ENCODE assay signal across 8 cellular contexts in genomic region chr17:44348234-44348987, GRCh38. TPM values are rescaled to one million over a fixed set of nuclear protein-coding genes. Genes with fewer than 3 reads are reported as not detected.
A peak's percentile ranks its signal among the peaks of the same experiment; 100 is the strongest.
DNase-seq lines count a peak whose midpoint lies in the region; ATAC-seq and TF ChIP-seq lines count a peak whose summit lies in the region.

No MANE protein-coding gene starts in this region.

- no peak overlapping the region for H3K4me3 ChIP-seq in WERI-Rb-1 (ENCODE audit: low read depth, low read length)
- no peak overlapping the region for H3K4me3 ChIP-seq in sigmoid colon

- DNase-seq in A172 (ENCODE audit: low spot score), result peak; percentile 60
- DNase-seq in WERI-Rb-1, result peak; percentile 10
- no peak for DNase-seq in neural crest cell (ENCODE audit: low read depth, low spot score)
- no peak for DNase-seq in NCI-H2107 treated with DMSO at 0.1 percent for 48 hours (lab: John Stamatoyannopoulos, UW; ENCODE audit: unreplicated experiment)
- DNase-seq in SW480 (ENCODE audit: low spot score), result no peak
- DNase-seq in sigmoid colon, result no peak

- H3K4me3 Mint-ChIP-seq in neural crest cell, result peak overlapping the region; percentile 29

- H3K36me3 ChIP-seq in WERI-Rb-1, result peaks cover 32% of the 10 kb centered on the region
- peaks cover 0 to 43% (median 29%) of the 10 kb centered on the region in 4 donors for H3K36me3 ChIP-seq in sigmoid colon

- no peaks in the 10 kb centered on the region for H3K27me3 ChIP-seq in WERI-Rb-1 (ENCODE audit: insufficient read depth, low read depth, severe bottlenecking)
- H3K27me3 ChIP-seq in sigmoid colon, result no peaks in the 10 kb centered on the region

- H3K4me1 Mint-ChIP-seq in neural crest cell, result peaks cover 20% of the 10 kb centered on the region

- peaks cover 15% of the 10 kb centered on the region for H3K27me3 Mint-ChIP-seq in neural crest cell (ENCODE audit: low read depth)

- TF ChIP-seq POLR2A in sigmoid colon (IDR thresholded peaks at IDR 0.05), result no peak

- no peak overlapping the region for H3K27ac ChIP-seq in WERI-Rb-1
- H3K27ac ChIP-seq in sigmoid colon, result no peak overlapping the region

- 71 to 87% methylated on average over 9 of the region's 9 CpGs for WGBS in sigmoid colon, 2 donors

- no peak overlapping the region for H3K27ac Mint-ChIP-seq in neural crest cell (ENCODE audit: unreplicated experiment)

- intact Hi-C loops in sigmoid colon (cut with DNase I), result loop anchor here (5.0 kb wide), 2 partner anchors 41 to 136 kb away; partner anchors contain the start of gene RUNDC3A

- ATAC-seq in GM18909 (IDR thresholded peaks at IDR 0.05; ENCODE audit: poor library complexity, unreplicated experiment) (peak; percentile 48), HG03175 (IDR thresholded peaks at IDR 0.05; ENCODE audit: unreplicated experiment) (peak; percentile 37)

- no peak for TF ChIP-seq CTCF in WERI-Rb-1 (IDR thresholded peaks at IDR 0.05; ENCODE audit: low read depth, low read length)
- no peak for TF ChIP-seq CTCF in neural crest cell (conservative IDR thresholded peaks at IDR 0.05)
- no peak for TF ChIP-seq CTCF in sigmoid colon (IDR thresholded peaks at IDR 0.05)

- peaks cover 0 to 21% (median 18%) of the 10 kb centered on the region in 4 donors for H3K4me1 ChIP-seq in sigmoid colon

- H3K9me3 ChIP-seq in WERI-Rb-1 (ENCODE audit: severe bottlenecking) (no peaks in the 10 kb centered on the region), sigmoid colon (no peaks in the 10 kb centered on the region)

- H3K36me3 Mint-ChIP-seq in neural crest cell (ENCODE audit: low read depth), result peaks cover 3% of the 10 kb centered on the region

- TF ChIP-seq EP300 in sigmoid colon (IDR thresholded peaks at IDR 0.05), result no peak

- H3K9me3 Mint-ChIP-seq in neural crest cell, result no peaks in the 10 kb centered on the region

RNA-seq across cellular contexts. Expression of gene GRN, which starts 3.3 kb away (rescaled TPM):
- 285 and 293 TPM in 2 replicates for total RNA-seq in A172 (2014; rRNA removed; shearing (Covaris generic))
- total RNA-seq in neural crest cell (59.7 and 70.0 TPM in 2 replicates), sigmoid colon (100 to 1,000 TPM; 141 to 245 (median 171) TPM)
- polyA plus RNA-seq in sigmoid colon, result 100 to 1,000 TPM in 2 of 3 donors, 10 to 100 TPM in 1; 69.7 to 245 (median 218) TPM

RNA-seq across cellular contexts. Expression of gene FAM171A2, which starts 15.2 kb away (rescaled TPM):
- total RNA-seq in A172 (2014; rRNA removed; shearing (Covaris generic)), result 24.5 and 31.1 TPM in 2 replicates
- total RNA-seq in neural crest cell (50.6 and 51.9 TPM in 2 replicates), sigmoid colon (1 to 10 TPM in 3 of 4 donors, under 1 TPM in 1; 0.66 to 1.7 (median 1.5) TPM)
- polyA plus RNA-seq in sigmoid colon, result under 1 TPM in 1 of 3 donors, not detected in 2; 0.67 TPM

RNA-seq across cellular contexts. Expression of gene SLC25A39, which starts 23.8 kb away (rescaled TPM):
- 190 and 199 TPM in 2 replicates for total RNA-seq in A172 (2014; rRNA removed; shearing (Covaris generic))
- total RNA-seq in neural crest cell (114 and 122 TPM in 2 replicates), sigmoid colon (10 to 100 TPM; 39.0 to 51.8 (median 43.3) TPM)
- polyA plus RNA-seq in sigmoid colon, result 100 to 1,000 TPM; 121 to 163 (median 136) TPM

RNA-seq across cellular contexts. Expression of gene RUNDC3A, which starts 40.0 kb away (rescaled TPM):
- 0.86 TPM in 1 of 2 replicates, not detected in the other for total RNA-seq in A172 (2014; rRNA removed; shearing (Covaris generic))
- 8.7 and 12.9 TPM in 2 replicates for total RNA-seq in neural crest cell
- 10 to 100 TPM in 1 of 4 donors, 1 to 10 TPM in 3; 1.2 to 10.5 (median 6.0) TPM for total RNA-seq in sigmoid colon
- polyA plus RNA-seq in sigmoid colon, result 1 to 10 TPM in 2 of 3 donors, under 1 TPM in 1; 0.46 to 2.5 (median 1.2) TPM

RNA-seq across cellular contexts. Expression of gene ITGA2B, which starts 41.0 kb away (rescaled TPM):
- 0.05 and 0.36 TPM in 2 replicates for total RNA-seq in A172 (2014; rRNA removed; shearing (Covaris generic))
- total RNA-seq in neural crest cell (7.3 and 8.1 TPM in 2 replicates), sigmoid colon (under 1 TPM in 3 of 4 donors, not detected in 1; 0.27 to 0.36 (median 0.33) TPM)
- under 1 TPM in 1 of 3 donors, not detected in 2; 0.35 TPM for polyA plus RNA-seq in sigmoid colon

Comparison
In these comparisons a context has a peak if more than half of its experiments do, and no peak if none do; other contexts are left out.
1. DNase-seq: peak in A172 (single experiment) and WERI-Rb-1 (single experiment); none in neural crest cell (single experiment), NCI-H2107 treated with DMSO at 0.1 percent for 48 hours (single experiment), SW480 (single experiment) and sigmoid colon (single experiment).